ENCODE assay signal across 17 cellular contexts in the genomic region with DNA sequence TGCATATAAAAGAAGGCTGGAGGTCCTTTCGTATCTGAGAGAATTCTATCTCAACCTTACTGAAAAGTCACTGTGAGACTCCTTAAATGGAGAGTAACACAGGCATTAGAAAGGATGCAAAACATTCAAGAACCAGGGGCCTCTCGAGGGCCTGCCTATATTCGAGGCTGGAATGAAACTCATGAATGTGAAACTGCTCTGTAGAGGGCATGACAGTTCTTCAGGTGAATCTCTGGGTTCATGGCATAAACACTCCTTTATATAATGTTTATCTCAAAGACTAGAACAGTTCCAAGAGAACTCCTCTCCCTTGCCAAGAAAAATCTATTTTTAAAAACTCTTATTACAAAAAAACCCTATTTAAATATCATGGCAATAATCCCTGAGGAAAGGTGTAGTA.
"Had no signal": no experiment of that assay in that cellular context is flagged by ENCODE, and none has a peak within 500 bp of the region (broad histone marks: within the 10 kb centered on the region; RNA-seq: fewer than 3 reads in every experiment).

No MANE protein-coding gene starts in this region.

- ATAC-seq: activated CD8-positive, alpha-beta T cell treated with anti-CD3 and anti-CD28 coated beads for 36 hours; activated naive CD4-positive, alpha-beta T cell treated with anti-CD3 and anti-CD28 coated beads, Interleukin-2, amount 50 U/mL, for 72 hours; activated T-cell treated with anti-CD3 and anti-CD28 coated beads, Interleukin-2, amount 50 U/mL, for 4 hours; upper lobe of right lung; WTC11 had no signal

- H3K9me3 Mint-ChIP-seq: activated CD8-positive, alpha-beta T cell treated with anti-CD3 and anti-CD28 coated beads for 36 hours; activated naive CD4-positive, alpha-beta T cell treated with anti-CD3 and anti-CD28 coated beads, Interleukin-2, amount 50 U/mL, for 72 hours; activated T-cell treated with anti-CD3 and anti-CD28 coated beads, Interleukin-2, amount 50 U/mL, for 4 hours; immature natural killer cell had no signal

- H3K4me3 ChIP-seq: cardiac muscle cell, coronary artery, sigmoid colon, spleen, stomach, testis, upper lobe of right lung had no signal

- H3K27me3 ChIP-seq: sigmoid colon, spleen, stomach, testis, upper lobe of right lung had no signal

- H3K4me1 Mint-ChIP-seq: immature natural killer cell, neural crest cell, WTC11 had no signal

- DNase-seq: activated CD4-positive, alpha-beta T cell treated with anti-CD3 and anti-CD28 coated beads for 4 hours; activated CD8-positive, alpha-beta T cell treated with anti-CD3 and anti-CD28 coated beads for 36 hours; activated gamma-delta T cell; activated T-cell treated with anti-CD3 and anti-CD28 coated beads, Interleukin-2, amount 50 U/mL, for 4 hours; immature natural killer cell; midbrain; sigmoid colon; spleen; stomach; T-helper 17 cell; testis; upper lobe of right lung had no signal

- H3K27ac Mint-ChIP-seq: activated CD8-positive, alpha-beta T cell treated with anti-CD3 and anti-CD28 coated beads for 36 hours; activated naive CD4-positive, alpha-beta T cell treated with anti-CD3 and anti-CD28 coated beads, Interleukin-2, amount 50 U/mL, for 72 hours; immature natural killer cell; T-helper 17 cell; WTC11 had no signal

- H3K27ac ChIP-seq: cardiac muscle cell, coronary artery, spleen, stomach, testis, upper lobe of right lung had no signal

- H3K36me3 Mint-ChIP-seq: activated naive CD4-positive, alpha-beta T cell treated with anti-CD3 and anti-CD28 coated beads, Interleukin-2, amount 50 U/mL, for 72 hours; immature natural killer cell; WTC11 had no signal

- H3K4me1 ChIP-seq: spleen, stomach, testis, upper lobe of right lung had no signal

- H3K4me3 Mint-ChIP-seq: activated CD8-positive, alpha-beta T cell treated with anti-CD3 and anti-CD28 coated beads for 36 hours; activated T-cell treated with anti-CD3 and anti-CD28 coated beads, Interleukin-2, amount 50 U/mL, for 4 hours; immature natural killer cell; neural crest cell; T-helper 17 cell; WTC11 had no signal

- H3K36me3 ChIP-seq: cardiac muscle cell, sigmoid colon, spleen, stomach, upper lobe of right lung had no signal

- H3K9me3 ChIP-seq: sigmoid colon, spleen, stomach, testis, upper lobe of right lung had no signal
